Comparison of ENCODE assay signal across 32 cellular contexts in the genomic region with DNA sequence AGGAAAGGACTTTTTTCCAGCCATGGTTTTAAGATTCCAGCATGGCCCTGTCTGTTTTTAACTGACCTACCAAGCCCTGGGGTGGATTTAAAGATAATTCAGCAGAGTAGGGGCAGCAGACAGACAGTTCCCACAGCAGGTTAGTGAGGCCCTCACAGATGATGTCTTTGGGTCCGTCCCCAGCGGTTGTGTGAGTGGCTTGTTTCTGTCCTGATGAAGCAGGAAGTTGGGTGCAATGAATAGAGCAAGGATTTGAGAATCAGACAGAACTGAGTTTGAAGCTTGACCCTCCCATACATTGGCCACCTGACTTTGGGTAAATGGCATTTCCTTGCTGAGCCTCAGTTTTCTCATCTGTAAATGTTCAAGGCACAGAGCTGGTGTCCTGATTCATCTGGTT.
"Had no signal": no experiment of that assay in that cellular context is flagged by ENCODE, and none has a peak within 500 bp of the region (broad histone marks: within the 10 kb centered on the region; RNA-seq: fewer than 3 reads in every experiment).

No MANE protein-coding gene starts in this region.

- H3K9me3 Mint-ChIP-seq: activated CD4-positive, alpha-beta T cell treated with anti-CD3 and anti-CD28 coated beads, Interleukin-2, amount 10 ng/mL, durations not matched to agents 7 days and 5 days; activated CD8-positive, alpha-beta T cell treated with anti-CD3 and anti-CD28 coated beads for 36 hours; activated T-cell treated with anti-CD3 and anti-CD28 coated beads, Interleukin-2, amount 50 U/mL, for 4 hours; activated T-helper 17 cell treated with anti-CD3 and anti-CD28 coated beads, Interleukin-2, amount 50 U/mL, for 72 hours; central memory CD8-positive, alpha-beta T cell; effector memory CD8-positive, alpha-beta T cell; T-helper 2 cell treated with Interferon-gamma antibody and Interleukin-4, amounts not matched to agents 5 μg/mL and 100 μg/mL, for 36 hours; WTC11 had no signal

- H3K36me3 Mint-ChIP-seq: activated naive CD8-positive, alpha-beta T cell; WTC11 had no signal

- ATAC-seq: activated CD8-positive, alpha-beta T cell treated with anti-CD3 and anti-CD28 coated beads for 36 hours; activated T-cell treated with anti-CD3 and anti-CD28 coated beads, Interleukin-2, amount 50 U/mL, for 4 hours; activated T-helper 17 cell treated with anti-CD3 and anti-CD28 coated beads, Interleukin-2, amount 50 U/mL, for 72 hours; effector memory CD8-positive, alpha-beta T cell; foreskin keratinocyte; gastrocnemius medialis; WTC11 had no signal

- DNase-seq: activated CD4-positive, alpha-beta T cell treated with anti-CD3 and anti-CD28 coated beads for 1 hour; activated CD4-positive, alpha-beta T cell treated with anti-CD3 and anti-CD28 coated beads for 4 hours; activated CD4-positive, alpha-beta T cell treated with anti-CD3 and anti-CD28 coated beads, Interleukin-2, amount 10 ng/mL, durations not matched to agents 7 days and 5 days; activated CD4-positive, alpha-beta T cell treated with anti-CD3 and anti-CD28 coated beads, Interleukin-2, amount 50 U/mL, for 4 hours; activated CD8-positive, alpha-beta memory T cell treated with anti-CD3 and anti-CD28 coated beads for 24 hours; activated CD8-positive, alpha-beta T cell treated with anti-CD3 and anti-CD28 coated beads for 36 hours; activated effector memory CD4-positive, alpha-beta T cell treated with Interleukin-2 at 50 U/mL for 16 hours; activated gamma-delta T cell treated with Interleukin-2 at 50 U/mL for 16 hours; activated naive CD4-positive, alpha-beta T cell treated with anti-CD3 and anti-CD28 coated beads, Interleukin-2, amount 50 U/mL, for 16 hours; activated naive CD4-positive, alpha-beta T cell treated with Interleukin-2 at 50 U/mL for 16 hours; activated T-cell treated with anti-CD3 and anti-CD28 coated beads, Interleukin-2, amount 50 U/mL, for 4 hours; amniotic stem cell; anterior cingulate cortex; brain microvascular endothelial cell; dermis blood vessel endothelial cell; effector CD4-positive, alpha-beta T cell; effector memory CD8-positive, alpha-beta T cell; erythroblast; foreskin keratinocyte; gastrocnemius medialis; glutamatergic neuron; heart left ventricle; hypothalamus; T1000 had no signal

- H3K4me1 ChIP-seq: esophagus muscularis mucosa, foreskin keratinocyte, gastrocnemius medialis had no signal

- H3K27ac Mint-ChIP-seq: activated CD4-positive, alpha-beta T cell treated with anti-CD3 and anti-CD28 coated beads, Interleukin-2, amount 10 ng/mL, durations not matched to agents 7 days and 5 days; activated CD8-positive, alpha-beta T cell treated with anti-CD3 and anti-CD28 coated beads for 36 hours; activated naive CD8-positive, alpha-beta T cell; activated T-helper 17 cell treated with anti-CD3 and anti-CD28 coated beads, Interleukin-2, amount 50 U/mL, for 72 hours; effector memory CD8-positive, alpha-beta T cell; T-helper 2 cell treated with Interferon-gamma antibody and Interleukin-4, amounts not matched to agents 5 μg/mL and 100 μg/mL, for 36 hours; WTC11 had no signal

- H3K4me1 Mint-ChIP-seq: activated CD4-positive, alpha-beta T cell treated with anti-CD3 and anti-CD28 coated beads, Interleukin-2, amount 10 ng/mL, durations not matched to agents 7 days and 5 days; activated T-helper 17 cell treated with anti-CD3 and anti-CD28 coated beads, Interleukin-2, amount 50 U/mL, for 72 hours; central memory CD8-positive, alpha-beta T cell had no signal

- H3K4me3 ChIP-seq: coronary artery, esophagus muscularis mucosa, gastrocnemius medialis, heart left ventricle had no signal

- H3K9me3 ChIP-seq: esophagus muscularis mucosa, gastrocnemius medialis, heart left ventricle had no signal

- H3K36me3 ChIP-seq: brain microvascular endothelial cell, esophagus muscularis mucosa, gastrocnemius medialis, heart left ventricle had no signal

- H3K27me3 ChIP-seq: brain microvascular endothelial cell, gastrocnemius medialis had no signal

- H3K27ac ChIP-seq: brain microvascular endothelial cell, coronary artery, esophagus muscularis mucosa, foreskin keratinocyte, gastrocnemius medialis, VCaP had no signal

- H3K4me3 Mint-ChIP-seq: activated CD4-positive, alpha-beta T cell treated with anti-CD3 and anti-CD28 coated beads, Interleukin-2, amount 10 ng/mL, durations not matched to agents 7 days and 5 days; activated CD8-positive, alpha-beta T cell treated with anti-CD3 and anti-CD28 coated beads for 36 hours; activated naive CD8-positive, alpha-beta T cell; activated T-cell treated with anti-CD3 and anti-CD28 coated beads, Interleukin-2, amount 50 U/mL, for 4 hours; activated T-helper 17 cell treated with anti-CD3 and anti-CD28 coated beads, Interleukin-2, amount 50 U/mL, for 72 hours; central memory CD8-positive, alpha-beta T cell; effector memory CD8-positive, alpha-beta T cell; T-helper 2 cell treated with Interferon-gamma antibody and Interleukin-4, amounts not matched to agents 5 μg/mL and 100 μg/mL, for 36 hours; WTC11 had no signal
